In the genomic region with DNA sequence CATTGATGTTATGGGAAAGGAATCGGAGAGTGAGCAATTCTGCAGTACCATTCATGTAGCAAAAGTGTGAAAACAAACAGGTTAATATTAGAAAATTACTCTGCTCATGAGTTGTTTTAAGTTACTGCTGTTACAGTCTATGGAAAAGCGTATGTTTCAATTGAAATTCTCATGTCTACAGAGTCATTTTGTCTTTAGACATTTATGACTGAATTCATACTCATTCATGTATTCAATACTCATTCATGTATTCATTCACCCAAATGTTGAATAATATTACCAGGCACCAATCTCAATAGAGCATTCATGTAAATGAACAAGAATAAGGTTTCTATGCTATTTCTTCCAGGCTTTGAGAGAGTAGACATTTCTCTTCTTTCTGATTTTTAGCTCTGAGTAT, we compare ENCODE assay signal across 24 cellular contexts. TPM values are rescaled to one million over a fixed set of nuclear protein-coding genes. Genes with fewer than 3 reads are reported as not detected.
DNase-seq lines count a peak whose midpoint lies in the region; ATAC-seq and TF ChIP-seq lines count a peak whose summit lies in the region.
"Had no signal": no experiment of that assay in that cellular context is flagged by ENCODE, and none has a peak within 500 bp of the region (broad histone marks: within the 10 kb centered on the region; RNA-seq: fewer than 3 reads in every experiment).

No MANE protein-coding gene starts in this region.

- no peaks in the 10 kb centered on the region for H3K27me3 Mint-ChIP-seq in activated CD4-positive, alpha-beta T cell treated with anti-CD3 and anti-CD28 coated beads for 36 hours
- H3K27me3 Mint-ChIP-seq in CD8-positive, alpha-beta memory T cell = no peaks in the 10 kb centered on the region
- H3K27me3 Mint-ChIP-seq in central memory CD8-positive, alpha-beta T cell = no peaks in the 10 kb centered on the region
- H3K27me3 Mint-ChIP-seq in osteocyte (ENCODE audit: unreplicated experiment) = no peaks in the 10 kb centered on the region

- H3K4me3 Mint-ChIP-seq in activated CD4-positive, alpha-beta T cell treated with anti-CD3 and anti-CD28 coated beads for 36 hours = no peak overlapping the region
- H3K4me3 Mint-ChIP-seq in CD8-positive, alpha-beta memory T cell = peak overlapping the region in 4 of 7 donors; percentile 1 to 63 (median 23)
- H3K4me3 Mint-ChIP-seq in central memory CD8-positive, alpha-beta T cell = peak overlapping the region; percentile 53
- no peak overlapping the region for H3K4me3 Mint-ChIP-seq in osteocyte (ENCODE audit: unreplicated experiment)
- H3K4me3 Mint-ChIP-seq: GM23338, WTC11 had no signal

- H3K4me1 Mint-ChIP-seq in activated CD4-positive, alpha-beta T cell treated with anti-CD3 and anti-CD28 coated beads for 36 hours = peaks cover 93% of the 10 kb centered on the region
- H3K4me1 Mint-ChIP-seq in CD8-positive, alpha-beta memory T cell = peaks cover 93 to 100% (median 99%) of the 10 kb centered on the region in 3 donors
- H3K4me1 Mint-ChIP-seq in central memory CD8-positive, alpha-beta T cell = peaks cover 93% of the 10 kb centered on the region
- peaks cover 21% of the 10 kb centered on the region for H3K4me1 Mint-ChIP-seq in osteocyte (ENCODE audit: unreplicated experiment)
- H3K4me1 Mint-ChIP-seq: GM23338 had no signal

- CTCF ChIA-PET in activated CD4-positive, alpha-beta T cell treated with anti-CD3 and anti-CD28 coated beads for 36 hours (lab: Charles Lee) = interaction anchor here (0.6 to 2.4 kb wide), 5 partner anchors 9 to 125 kb away, joined by 3 to 6 read pairs (median 3); no protein-coding TSS in a partner anchor
- CTCF ChIA-PET in CD8-positive, alpha-beta memory T cell (lab: Charles Lee) = interaction anchor here (1.0 to 1.2 kb wide), 2 partner anchors 55 to 69 kb away, joined by 3 to 4 read pairs; no protein-coding TSS in a partner anchor

- POLR2A ChIA-PET in activated CD4-positive, alpha-beta T cell treated with anti-CD3 and anti-CD28 coated beads for 36 hours (lab: Charles Lee) = no interaction called here
- POLR2A ChIA-PET in CD8-positive, alpha-beta memory T cell (lab: Charles Lee) = interaction anchor here (1.0 to 1.9 kb wide), 2 partner anchors 8 to 17 kb away, joined by 5 to 11 read pairs; no protein-coding TSS in a partner anchor

- no peaks in the 10 kb centered on the region for H3K27me3 ChIP-seq in CD8-positive, alpha-beta memory T cell (ENCODE audit: insufficient read depth, low read length, poor library complexity, severe bottlenecking)
- H3K27me3 ChIP-seq in ovary = no peaks in the 10 kb centered on the region

- peaks cover 59% of the 10 kb centered on the region for H3K36me3 Mint-ChIP-seq in activated CD4-positive, alpha-beta T cell treated with anti-CD3 and anti-CD28 coated beads for 36 hours (ENCODE audit: low read depth)
- peaks cover 10 to 69% (median 36%) of the 10 kb centered on the region in 3 donors for H3K36me3 Mint-ChIP-seq in CD8-positive, alpha-beta memory T cell
- peaks cover 27% of the 10 kb centered on the region for H3K36me3 Mint-ChIP-seq in central memory CD8-positive, alpha-beta T cell (ENCODE audit: insufficient read depth)
- peaks cover 4% of the 10 kb centered on the region for H3K36me3 Mint-ChIP-seq in osteocyte (ENCODE audit: unreplicated experiment)
- H3K36me3 Mint-ChIP-seq: WTC11 had no signal

- ATAC-seq in activated CD4-positive, alpha-beta T cell treated with anti-CD3 and anti-CD28 coated beads for 36 hours = peak; percentile 44
- ATAC-seq in central memory CD8-positive, alpha-beta T cell (replicated peaks; ENCODE audit: extremely low read depth, poor library complexity, severe bottlenecking) = no peak
- ATAC-seq: GM23338, left cardiac atrium, WTC11 had no signal

- no peak overlapping the region for H3K4me3 ChIP-seq in CD8-positive, alpha-beta memory T cell (ENCODE audit: low read length)
- H3K4me3 ChIP-seq in ovary = no peak overlapping the region
- H3K4me3 ChIP-seq: GM23338, prostate gland, tibial nerve had no signal

- H3K27ac ChIP-seq in CD8-positive, alpha-beta memory T cell (ENCODE audit: low read depth, low read length) = no peak overlapping the region
- no peak overlapping the region for H3K27ac ChIP-seq in ovary
- H3K27ac ChIP-seq: prostate gland, tibial nerve had no signal

- 90 to 92% (median 92%) methylated on average over 2 of the region's 2 CpGs for WGBS in ovary, 3 donors

- H3K4me1 ChIP-seq in CD8-positive, alpha-beta memory T cell (ENCODE audit: insufficient read depth, low read length) = peaks cover 100% of the 10 kb centered on the region
- no peaks in the 10 kb centered on the region for H3K4me1 ChIP-seq in ovary (ENCODE audit: insufficient read depth)
- H3K4me1 ChIP-seq: prostate gland had no signal

- H3K9me3 ChIP-seq in CD8-positive, alpha-beta memory T cell (ENCODE audit: low read length) = no peaks in the 10 kb centered on the region
- H3K9me3 ChIP-seq in ovary = no peaks in the 10 kb centered on the region
- H3K9me3 ChIP-seq: prostate gland, tibial nerve had no signal

- no peaks in the 10 kb centered on the region for H3K36me3 ChIP-seq in CD8-positive, alpha-beta memory T cell (ENCODE audit: insufficient read depth, low read length)
- no peaks in the 10 kb centered on the region for H3K36me3 ChIP-seq in ovary
- H3K36me3 ChIP-seq: prostate gland, tibial nerve had no signal

- TF ChIP-seq EP300 in ovary (IDR thresholded peaks at IDR 0.05) = no peak

- TF ChIP-seq CTCF in osteocyte (IDR thresholded peaks at IDR 0.05) (no peak), ovary (IDR thresholded peaks at IDR 0.05) (no peak)

- no peak for TF ChIP-seq POLR2A in ovary (IDR thresholded peaks at IDR 0.05)

- intact Hi-C loops in activated CD4-positive, alpha-beta T cell treated with anti-CD3 and anti-CD28 coated beads for 36 hours (cut with DNase I, micrococcal nuclease) = loop anchor here in 1 of 2 experiments (2.0 kb wide), 1 partner anchor 31 kb away; no protein-coding TSS in a partner anchor
- intact Hi-C loops in ovary (cut with DNase I) = no loop called here

- peak overlapping the region; percentile 72 for H3K27ac Mint-ChIP-seq in activated CD4-positive, alpha-beta T cell treated with anti-CD3 and anti-CD28 coated beads for 36 hours
- H3K27ac Mint-ChIP-seq in CD8-positive, alpha-beta memory T cell = peak overlapping the region in 7 of 8 donors; percentile 20 to 84 (median 65)
- peak overlapping the region; percentile 84 for H3K27ac Mint-ChIP-seq in central memory CD8-positive, alpha-beta T cell (ENCODE audit: low read depth)
- H3K27ac Mint-ChIP-seq in osteocyte (ENCODE audit: unreplicated experiment) = peak overlapping the region; percentile 65
- H3K27ac Mint-ChIP-seq: activated T-helper 2 cell treated with anti-CD3 and anti-CD28 coated beads, Interferon-gamma antibody, Interleukin-2, Interleukin-4, amounts not matched to agents 10 μg/mL and 5 μg/mL and 100 μg/mL, durations not matched to agents 14 hours and 24 hours and 36 hours; GM23338; WTC11 had no signal

- no peak for DNase-seq in activated CD4-positive, alpha-beta T cell treated with anti-CD3 and anti-CD28 coated beads for 36 hours
- no peak for DNase-seq in activated CD4-positive, alpha-beta T cell treated with anti-CD3 and anti-CD28 coated beads, Interleukin-2, amount 50 U/mL, for 1 hour
- DNase-seq in CD8-positive, alpha-beta memory T cell = no peak
- DNase-seq in central memory CD8-positive, alpha-beta T cell (ENCODE audit: low spot score in 2 of 2) = no peak
- DNase-seq in osteocyte (ENCODE audit: extremely low spot score, unreplicated experiment) (no peak), globus pallidus (ENCODE audit: low spot score) (no peak), NCI-H2196 treated with DMSO at 0.1 percent for 48 hours (lab: John Stamatoyannopoulos, UW; ENCODE audit: unreplicated experiment) (no peak), ovary (no peak)
- DNase-seq: 8988T, cortex of kidney, EL, Kasumi-1, left cardiac atrium, mesendoderm, NCI-H1092 treated with DMSO at 0.1 percent for 48 hours, NCI-H1930, NCI-H226, NCI-H748 treated with DMSO at 0.1 percent for 48 hours, T1000 had no signal

- peaks cover 1% of the 10 kb centered on the region for H3K9me3 Mint-ChIP-seq in activated CD4-positive, alpha-beta T cell treated with anti-CD3 and anti-CD28 coated beads for 36 hours (ENCODE audit: low read depth)
- no peaks in the 10 kb centered on the region for H3K9me3 Mint-ChIP-seq in CD8-positive, alpha-beta memory T cell
- H3K9me3 Mint-ChIP-seq in central memory CD8-positive, alpha-beta T cell = no peaks in the 10 kb centered on the region
- no peaks in the 10 kb centered on the region for H3K9me3 Mint-ChIP-seq in osteocyte (ENCODE audit: unreplicated experiment)
- H3K9me3 Mint-ChIP-seq: activated T-helper 2 cell treated with anti-CD3 and anti-CD28 coated beads, Interferon-gamma antibody, Interleukin-2, Interleukin-4, amounts not matched to agents 10 μg/mL and 5 μg/mL and 100 μg/mL, durations not matched to agents 14 hours and 24 hours and 36 hours; GM23338; WTC11 had no signal

RNA-seq across cellular contexts. Expression of gene FLI1, which starts 8.1 kb away (rescaled TPM):
- total RNA-seq in activated CD4-positive, alpha-beta T cell treated with anti-CD3 and anti-CD28 coated beads for 36 hours = 10 to 100 TPM; 40.4 to 57.0 TPM
- 10 to 100 TPM; 41.7 to 45.2 TPM for total RNA-seq in CD8-positive, alpha-beta memory T cell
- polyA plus RNA-seq in CD8-positive, alpha-beta memory T cell = 89.2 TPM
- total RNA-seq in osteocyte (20.9 and 22.1 TPM in 2 replicates), ovary (10 to 100 TPM in 4 of 7 donors, 1 to 10 TPM in 3; 4.0 to 18.4 (median 12.1) TPM)
- 10 to 100 TPM; 12.3 to 22.5 TPM for polyA plus RNA-seq in ovary

Comparison
In these comparisons a context has a peak if more than half of its experiments do, and no peak if none do; other contexts are left out.
1. H3K4me3 Mint-ChIP-seq: peak in CD8-positive, alpha-beta memory T cell (4 of 7) and central memory CD8-positive, alpha-beta T cell (single experiment); none in activated CD4-positive, alpha-beta T cell treated with anti-CD3 and anti-CD28 coated beads for 36 hours (single experiment) and osteocyte (single experiment).
2. Peak in every context shown above with its lines, with median percentiles within 50 percentile points of each other: H3K27ac Mint-ChIP-seq.